Comparison of ENCODE assay signal across 8 cellular contexts in the genomic region with DNA sequence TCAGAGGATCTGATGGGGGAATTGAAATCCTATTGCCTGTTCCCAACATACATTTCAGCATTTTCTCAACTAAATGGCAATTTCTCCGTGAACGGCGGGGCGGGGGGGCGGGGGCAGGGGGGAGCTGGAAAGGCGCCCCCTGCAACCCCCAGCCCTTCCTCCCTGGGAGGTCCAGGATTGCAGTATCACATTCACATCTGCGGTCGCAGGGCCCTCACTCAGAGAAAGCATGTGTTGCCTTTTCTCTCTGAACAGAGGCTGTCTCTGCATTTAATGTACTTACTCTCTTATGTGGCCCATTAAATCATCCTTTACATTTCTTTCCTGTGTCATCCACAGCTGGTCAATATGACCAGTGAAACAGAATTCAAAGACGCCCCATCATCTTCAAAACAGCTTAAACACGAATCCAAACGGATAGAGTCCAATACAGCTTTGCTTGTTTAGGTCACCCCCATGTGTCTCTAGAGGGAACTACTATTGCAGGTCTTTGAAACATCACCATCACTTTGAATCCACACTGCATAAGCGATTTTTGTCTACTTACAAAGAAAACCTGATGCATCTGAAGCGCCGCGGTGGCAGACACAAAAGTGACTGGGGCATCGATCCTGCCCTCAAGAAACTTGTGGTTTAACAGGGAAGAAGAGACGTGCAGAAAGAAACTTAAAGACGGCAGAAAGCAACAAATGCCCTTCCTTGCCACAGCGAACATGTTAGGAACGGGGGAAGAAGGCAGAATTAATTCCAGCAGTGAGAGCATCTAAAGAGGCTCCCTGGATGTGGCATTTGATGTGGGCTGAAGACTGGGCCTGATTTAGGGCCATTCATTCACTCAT. TPM values are rescaled to one million over a fixed set of nuclear protein-coding genes. Genes with fewer than 3 reads are reported as not detected.
A peak's percentile ranks its signal among the peaks of the same experiment; 100 is the strongest.
DNase-seq lines count a peak whose midpoint lies in the region; ATAC-seq and TF ChIP-seq lines count a peak whose summit lies in the region.

No MANE protein-coding gene starts in this region.

- H3K9me3 ChIP-seq in A673 (ENCODE audit: low read depth, low read length, poor library complexity, severe bottlenecking) (no peaks in the 10 kb centered on the region), left lung (peaks cover 0 to 10% of the 10 kb centered on the region in 2 donors)

- no peaks in the 10 kb centered on the region for H3K36me3 Mint-ChIP-seq in type B pancreatic cell

- no peak overlapping the region for H3K4me3 Mint-ChIP-seq in type B pancreatic cell

- peak overlapping the region; percentile 7 for H3K27ac Mint-ChIP-seq in type B pancreatic cell

- H3K36me3 ChIP-seq in A673 (ENCODE audit: insufficient read depth, low read length, poor library complexity, severe bottlenecking) (no peaks in the 10 kb centered on the region), left lung (no peaks in the 10 kb centered on the region)

- H3K4me1 ChIP-seq in A673 (ENCODE audit: insufficient read depth, low read length, poor library complexity, severe bottlenecking) (no peaks in the 10 kb centered on the region), left lung (no peaks in the 10 kb centered on the region)

- H3K9me3 Mint-ChIP-seq in type B pancreatic cell, result peaks cover 3% of the 10 kb centered on the region

- H3K27ac ChIP-seq in A673 (ENCODE audit: low read depth, low read length, poor library complexity, severe bottlenecking) (no peak overlapping the region), left lung (no peak overlapping the region)

- no peaks in the 10 kb centered on the region for H3K27me3 ChIP-seq in A673 (replicated peaks; ENCODE audit: insufficient read depth, low read depth, low read length, poor library complexity)
- H3K27me3 ChIP-seq in left lung, result no peaks in the 10 kb centered on the region

- intact Hi-C loops in A673 (cut with micrococcal nuclease; ENCODE audit: unreplicated experiment) (loop anchor here (1.0 to 10.0 kb wide), 2 partner anchors 110 to 210 kb away; a partner anchor contains a TSS), left lung (cut with DNase I) (loop anchor here (5.0 to 10.0 kb wide), 2 partner anchors 210 to 213 kb away; no protein-coding TSS in a partner anchor)

- CTCF ChIA-PET in A673 (lab: Charles Lee) (interaction anchor here (0.6 to 1.2 kb wide), 8 partner anchors 24 to 301 kb away, joined by 3 to 17 read pairs (median 4); no protein-coding TSS in a partner anchor), GM10248 (lab: Yijun Ruan, JAX) (interaction anchor here (0.6 to 4.3 kb wide), 21 partner anchors 9 to 229 kb away, joined by 3 to 45 read pairs (median 3); a partner anchor contains a TSS)

- no peaks in the 10 kb centered on the region for H3K27me3 Mint-ChIP-seq in type B pancreatic cell

- H3K4me3 ChIP-seq in A673 (ENCODE audit: low read depth, low read length, poor library complexity, severe bottlenecking) (no peak overlapping the region), left lung (no peak overlapping the region)

- POLR2A ChIA-PET in A673 (lab: Charles Lee; ENCODE audit: low non-redundant PET), result no interaction called here
- POLR2A ChIA-PET in GM10248 (lab: Yijun Ruan, JAX), result no interaction called here

- BruUV-seq in A673 (replicated peaks; lab: Mats Ljungman, UMichigan), result no TSS peak

- ATAC-seq in HG02678 (IDR thresholded peaks at IDR 0.05; ENCODE audit: unreplicated experiment) (peak; percentile 61), left lung (peak; percentile 91)

- peak; percentile 85 for DNase-seq in A673 (ENCODE audit: low spot score)
- peak; percentile 83 for DNase-seq in GM10248 (ENCODE audit: extremely low spot score)
- DNase-seq in NOMO-1 treated with DMSO at 0.1 percent for 48 hours (lab: John Stamatoyannopoulos, UW; ENCODE audit: unreplicated experiment), result peak; percentile 58
- DNase-seq in cerebellar cortex (ENCODE audit: low spot score), result peak; percentile 47
- DNase-seq in left lung, result no peak
- DNase-seq in type B pancreatic cell (ENCODE audit: extremely low spot score, unreplicated experiment), result no peak
- DNase-seq in NCI-H187 treated with DMSO at 0.1 percent for 48 hours (lab: John Stamatoyannopoulos, UW), result no peak

- peaks cover 6% of the 10 kb centered on the region for H3K4me1 Mint-ChIP-seq in type B pancreatic cell (ENCODE audit: unreplicated experiment)

- TF ChIP-seq CTCF in A673 (conservative IDR thresholded peaks at IDR 0.05; ENCODE audit: low read depth, low read length) (peak; percentile 90), GM10248 (IDR thresholded peaks at IDR 0.05; ENCODE audit: control extremely low read depth, extremely low read depth, low read depth, missing control alignments) (peak; percentile 65), left lung (IDR thresholded peaks at IDR 0.05) (peak; percentile 57 to 65), type B pancreatic cell (conservative IDR thresholded peaks at IDR 0.05) (peak; percentile 75)

RNA-seq across cellular contexts. Expression of a gene that starts 17.0 kb away (rescaled TPM):
- 8.9 and 13.9 TPM in 2 replicates for total RNA-seq in A673 (2021)
- 10 to 100 TPM; 24.9 to 32.6 TPM for total RNA-seq in left lung
- 4.0 and 6.1 TPM in 2 replicates for total RNA-seq in type B pancreatic cell (ENCODE audit: low replicate concordance)

Comparison
In these comparisons a context has a peak if more than half of its experiments do, and no peak if none do; other contexts are left out.
1. DNase-seq: peak in A673 (single experiment), GM10248 (single experiment), NOMO-1 treated with DMSO at 0.1 percent for 48 hours (single experiment) and cerebellar cortex (single experiment); none in left lung (0 of 2), type B pancreatic cell (single experiment) and NCI-H187 treated with DMSO at 0.1 percent for 48 hours (single experiment).
2. Peak in every context shown above with its lines, with median percentiles within 50 percentile points of each other: CTCF ChIP-seq.